9 cellular contexts compared by ENCODE assay signal in the genomic region with DNA sequence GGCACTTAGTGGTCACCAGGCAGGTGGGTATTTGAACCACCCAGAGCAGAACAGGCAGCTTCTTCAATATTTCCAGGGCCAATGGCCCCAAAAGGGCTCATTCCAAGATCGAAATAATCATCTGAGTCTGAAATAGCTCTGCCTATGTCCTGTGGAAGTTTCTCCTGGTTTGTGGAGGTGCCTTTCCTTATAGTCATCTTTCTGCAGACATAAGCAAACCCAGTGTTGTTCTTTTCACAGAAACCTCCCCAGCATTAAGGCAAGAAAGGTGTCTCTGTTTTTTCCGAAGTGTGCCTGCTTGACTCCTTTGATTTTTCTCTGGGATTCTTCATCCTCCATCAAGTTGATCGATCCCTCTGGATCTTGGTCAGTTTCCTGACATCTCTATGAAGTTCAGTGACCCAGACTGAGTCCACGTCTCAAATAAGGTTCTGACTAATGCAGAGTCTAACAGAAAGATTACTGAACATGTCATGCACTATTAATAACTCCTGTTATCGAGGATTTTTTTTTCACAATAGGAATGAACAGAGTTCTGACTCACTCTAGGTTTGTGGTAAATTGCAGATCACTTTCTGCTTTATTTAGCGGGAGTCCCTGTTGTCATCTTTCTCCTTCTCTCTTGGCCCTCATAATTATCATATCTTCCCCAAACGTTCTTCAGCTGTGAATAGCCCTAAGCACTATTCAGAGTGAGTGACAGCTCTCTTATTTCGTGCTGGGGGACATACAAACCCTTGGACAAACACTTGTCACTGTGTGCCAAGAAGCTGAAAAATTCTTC. TPM values are rescaled to one million over a fixed set of nuclear protein-coding genes. Genes with fewer than 3 reads are reported as not detected.
DNase-seq lines count a peak whose midpoint lies in the region; ATAC-seq, FAIRE-seq and TF ChIP-seq lines count a peak whose summit lies in the region.
"Had no signal": no experiment of that assay in that cellular context is flagged by ENCODE, and none has a peak within 500 bp of the region (broad histone marks: within the 10 kb centered on the region; RNA-seq: fewer than 3 reads in every experiment).

No MANE protein-coding gene starts in this region.

- no peak overlapping the region for H3K4me3 ChIP-seq in bronchial epithelial cell (ENCODE audit: low read depth, low read length)

- no peaks in the 10 kb centered on the region for H3K9me3 Mint-ChIP-seq in naive B cell
- H3K9me3 Mint-ChIP-seq: IgD-negative memory B cell had no signal

- H3K27ac Mint-ChIP-seq in naive B cell, result peak overlapping the region in 1 of 6 donors; percentile 78

- peaks cover 4% of the 10 kb centered on the region for H3K36me3 ChIP-seq in bronchial epithelial cell (ENCODE audit: control insufficient read depth, insufficient read depth, low read length)

- ATAC-seq in naive B cell (ENCODE audit: low read depth in 2 of 2), result no peak
- ATAC-seq in HG03520 (IDR thresholded peaks at IDR 0.05; ENCODE audit: unreplicated experiment), result no peak
- ATAC-seq in GM18861 (IDR thresholded peaks at IDR 0.05; ENCODE audit: unreplicated experiment), result no peak

- FAIRE-seq in bronchial epithelial cell (lab: Jason Lieb, UNC), result peak; percentile 83

- H3K4me1 Mint-ChIP-seq in naive B cell, result peaks cover 25 to 47% (median 42%) of the 10 kb centered on the region in 3 donors

- no peaks in the 10 kb centered on the region for H3K27me3 Mint-ChIP-seq in naive B cell
- H3K27me3 Mint-ChIP-seq: IgD-negative memory B cell had no signal

- peak overlapping the region in 5 of 8 donors; percentile 45 to 90 (median 65) for H3K4me3 Mint-ChIP-seq in naive B cell

- DNase-seq in Daoy (ENCODE audit: low read depth), result peak; percentile 74
- DNase-seq in MV-4-11 (lab: John Stamatoyannopoulos, UW), result peak; percentile 93
- DNase-seq in bronchial epithelial cell (ENCODE audit: low read depth), result peak; percentile 97
- no peak for DNase-seq in naive B cell
- DNase-seq in NCI-H82 (lab: John Stamatoyannopoulos, UW), result no peak
- DNase-seq in HuH-7.5 (ENCODE audit: low spot score), result no peak

- H3K36me3 Mint-ChIP-seq in naive B cell, result no peaks in the 10 kb centered on the region
- H3K36me3 Mint-ChIP-seq: IgD-negative memory B cell had no signal

- H3K27me3 ChIP-seq in bronchial epithelial cell (ENCODE audit: control insufficient read depth, insufficient read depth, low read length), result no peaks in the 10 kb centered on the region

- TF ChIP-seq CTCF in bronchial epithelial cell (IDR thresholded peaks at IDR 0.05; ENCODE audit: insufficient read depth, low read length, severe bottlenecking), result no peak

RNA-seq across cellular contexts. Expression of a gene that starts 1.5 kb away (rescaled TPM):
- not detected in 2 replicates for total RNA-seq in Daoy (2014; rRNA removed; shearing (Covaris generic))
- total RNA-seq in bronchial epithelial cell, result not detected in 2 replicates
- polyA plus RNA-seq in naive B cell (ENCODE audit: low read depth in 6 of 6), result not detected
- polyA plus RNA-seq: IgD-negative memory B cell had no signal

RNA-seq across cellular contexts. Expression of a gene that starts 1.7 kb away (rescaled TPM):
- total RNA-seq in Daoy (2014; rRNA removed; shearing (Covaris generic)), result 23.3 and 27.1 TPM in 2 replicates
- 26.6 and 30.7 TPM in 2 replicates for total RNA-seq in bronchial epithelial cell
- polyA plus RNA-seq in naive B cell (ENCODE audit: low read depth in 6 of 6), result 100 to 1,000 TPM in 3 of 6 donors, 10 to 100 TPM in 3; 71.8 to 181 (median 95.9) TPM

RNA-seq across cellular contexts. Expression of a gene that starts 10.6 kb away (rescaled TPM):
- total RNA-seq in Daoy (2014; rRNA removed; shearing (Covaris generic)), result 0.57 and 2.5 TPM in 2 replicates
- 5.8 and 6.1 TPM in 2 replicates for total RNA-seq in bronchial epithelial cell
- 1 to 10 TPM in 1 of 6 donors, under 1 TPM in 3, not detected in 2; 0.15 to 2.0 (median 0.31) TPM for polyA plus RNA-seq in naive B cell (ENCODE audit: low read depth in 6 of 6)

RNA-seq across cellular contexts. Expression of a gene that starts 33.7 kb away (rescaled TPM):
- total RNA-seq in Daoy (2014; rRNA removed; shearing (Covaris generic)), result not detected in 2 replicates
- total RNA-seq in bronchial epithelial cell, result 0.26 and 0.38 TPM in 2 replicates
- polyA plus RNA-seq in naive B cell (ENCODE audit: low read depth in 6 of 6), result under 1 TPM in 2 of 6 donors, not detected in 4; 0.19 to 0.21 TPM

RNA-seq across cellular contexts. Expression of a gene that starts 51.5 kb away (rescaled TPM):
- 146 and 185 TPM in 2 replicates for total RNA-seq in Daoy (2014; rRNA removed; shearing (Covaris generic))
- 79.8 and 83.1 TPM in 2 replicates for total RNA-seq in bronchial epithelial cell
- polyA plus RNA-seq in naive B cell (ENCODE audit: low read depth in 6 of 6), result 10 to 100 TPM; 48.1 to 62.4 (median 52.3) TPM

Comparison
In these comparisons a context has a peak if more than half of its experiments do, and no peak if none do; other contexts are left out.
1. DNase-seq: peak in Daoy (single experiment), MV-4-11 (single experiment) and bronchial epithelial cell (single experiment); none in naive B cell (single experiment), NCI-H82 (single experiment) and HuH-7.5 (single experiment).